9 cellular contexts compared by ENCODE assay signal in genomic region chr11:132402056-132402684, GRCh38.
DNase-seq lines count a peak whose midpoint lies in the region; ATAC-seq and TF ChIP-seq lines count a peak whose summit lies in the region.
"Had no signal": no experiment of that assay in that cellular context is flagged by ENCODE, and none has a peak within 500 bp of the region (broad histone marks: within the 10 kb centered on the region; RNA-seq: fewer than 3 reads in every experiment).

No MANE protein-coding gene starts in this region.

- no peak overlapping the region for H3K4ac ChIP-seq in neuronal stem cell (ENCODE audit: low read length)

- no peak overlapping the region for H3K4me2 ChIP-seq in neuronal stem cell (ENCODE audit: insufficient read depth, low read length, poor library complexity, severe bottlenecking)

- H3K18ac ChIP-seq in neuronal stem cell (ENCODE audit: low read length), result no peak overlapping the region

- DNase-seq in AG04450 (ENCODE audit: low read depth, low spot score), result peak; percentile 29
- peak; percentile 44 for DNase-seq in NCI-H526 treated with DMSO at 0.1 percent for 48 hours (lab: John Stamatoyannopoulos, UW)
- DNase-seq in dorsolateral prefrontal cortex, result peak in 9 of 10 donors; percentile 45 to 72 (median 66)
- peak; percentile 43 for DNase-seq in neuronal stem cell (ENCODE audit: low spot score)
- DNase-seq in NCI-H2196 treated with DMSO at 0.1 percent for 48 hours (lab: John Stamatoyannopoulos, UW; ENCODE audit: unreplicated experiment), result no peak

- no peak overlapping the region for H2AK5ac ChIP-seq in neuronal stem cell (ENCODE audit: low read depth, low read length)

- no peaks in the 10 kb centered on the region for H3K79me1 ChIP-seq in neuronal stem cell (ENCODE audit: low read depth, low read length)

- POLR2A ChIA-PET in AG04450 (lab: Yijun Ruan, JAX), result no interaction called here

- H3K27ac ChIP-seq in AG04450 (ENCODE audit: low read depth, low read length), result no peak overlapping the region
- H3K27ac ChIP-seq in dorsolateral prefrontal cortex, result no peak overlapping the region
- no peak overlapping the region for H3K27ac ChIP-seq in neuronal stem cell (replicated peaks; ENCODE audit: low read length)
- H3K27ac ChIP-seq: adrenal gland had no signal

- no CpG with 5 or more reads among the region's 8 CpGs for WGBS in neuronal stem cell (ENCODE audit: extremely low coverage in 2 of 2, insufficient read length in 2 of 2, insufficient replicate concordance in 1 of 2), 2 donors

- no peak overlapping the region for H4K8ac ChIP-seq in neuronal stem cell (ENCODE audit: low read depth, low read length)

- H3K14ac ChIP-seq in neuronal stem cell (ENCODE audit: low read length), result no peak overlapping the region

- H3K9ac ChIP-seq in neuronal stem cell (ENCODE audit: low read depth, low read length, poor library complexity), result no peak overlapping the region

- no peak overlapping the region for H2BK120ac ChIP-seq in neuronal stem cell (ENCODE audit: low read depth, low read length)

- TF ChIP-seq CTCF in AG04450 (IDR thresholded peaks at IDR 0.05; ENCODE audit: low read depth, low read length) (peak; percentile 68), dorsolateral prefrontal cortex (IDR thresholded peaks at IDR 0.05 in 54 of 56, conservative IDR thresholded peaks at IDR 0.05 in 2 of 56; ENCODE audit: low read depth in 1 of 56, partially characterized antibody in 56 of 56) (peak in 54 of 56 donors; percentile 34 to 73 (median 56))

- no peak overlapping the region for H3K23ac ChIP-seq in neuronal stem cell (ENCODE audit: low read depth, low read length, poor library complexity)

- H3K4me3 ChIP-seq in AG04450 (ENCODE audit: low read depth, low read length) (no peak overlapping the region), dorsolateral prefrontal cortex (no peak overlapping the region), neuronal stem cell (ENCODE audit: low read length in 2 of 2) (no peak overlapping the region)
- H3K4me3 ChIP-seq: adrenal gland had no signal

- no peak overlapping the region for H2BK15ac ChIP-seq in neuronal stem cell (ENCODE audit: low read length)

- no peak overlapping the region for H4K91ac ChIP-seq in neuronal stem cell (ENCODE audit: low read depth, low read length, poor library complexity)

- ATAC-seq in GM18873 (IDR thresholded peaks at IDR 0.05; ENCODE audit: low FRiP score, unreplicated experiment) (peak; percentile 53), HG03175 (IDR thresholded peaks at IDR 0.05; ENCODE audit: unreplicated experiment) (peak; percentile 87), HG03469 (IDR thresholded peaks at IDR 0.05; ENCODE audit: unreplicated experiment) (no peak)

- H2BK5ac ChIP-seq in neuronal stem cell (ENCODE audit: low read length), result no peak overlapping the region

- H3K4me1 ChIP-seq in neuronal stem cell (ENCODE audit: control insufficient read depth in 2 of 2, insufficient read depth in 1 of 2, low read depth in 1 of 2, low read length in 2 of 2), result peaks cover 0 to 4% of the 10 kb centered on the region in 2 donors
- H3K4me1 ChIP-seq: adrenal gland had no signal

- no peak overlapping the region for H2AFZ ChIP-seq in neuronal stem cell (ENCODE audit: low read length)

- intact Hi-C loops in dorsolateral prefrontal cortex (cut with DNase I), result loop anchor here in 1 of 2 donors (5.0 kb wide), 1 partner anchor 535 kb away; no protein-coding TSS in a partner anchor

- CTCF ChIA-PET in AG04450 (lab: Charles Lee), result interaction anchor here (1.1 to 2.1 kb wide), 5 partner anchors 21 to 707 kb away, joined by 3 to 19 read pairs (median 5); no protein-coding TSS in a partner anchor

- H2BK12ac ChIP-seq in neuronal stem cell (ENCODE audit: low read length), result no peak overlapping the region

- H3K27me3 ChIP-seq in AG04450 (ENCODE audit: control insufficient read depth, insufficient read depth, low read length) (peaks cover 15% of the 10 kb centered on the region), dorsolateral prefrontal cortex (peaks cover 0 to 18% (median 0%) of the 10 kb centered on the region in 45 donors), neuronal stem cell (ENCODE audit: control insufficient read depth in 3 of 3, insufficient read depth in 3 of 3, low read depth in 1 of 3, low read length in 3 of 3) (no peaks in the 10 kb centered on the region)
- H3K27me3 ChIP-seq: adrenal gland had no signal

- H3K9me3 ChIP-seq in AG04450 (ENCODE audit: control insufficient read depth, insufficient read depth, low read length), result no peaks in the 10 kb centered on the region
- no peaks in the 10 kb centered on the region for H3K9me3 ChIP-seq in neuronal stem cell (replicated peaks in 1 of 2; ENCODE audit: control insufficient read depth in 2 of 2, insufficient read depth in 1 of 2, low read depth in 1 of 2, low read length in 2 of 2)
- H3K9me3 ChIP-seq: adrenal gland had no signal

- no peaks in the 10 kb centered on the region for H3K36me3 ChIP-seq in neuronal stem cell (replicated peaks in 1 of 2; ENCODE audit: control insufficient read depth in 2 of 2, insufficient read depth in 2 of 2, low read length in 2 of 2)
- H3K36me3 ChIP-seq: adrenal gland had no signal
